In genomic region chr1:234208351-234208750, GRCh38 we compare ENCODE assay signal across 18 cellular contexts.
DNase-seq lines count a peak whose midpoint lies in the region; ATAC-seq, FAIRE-seq and TF ChIP-seq lines count a peak whose summit lies in the region.
"Had no signal": no experiment of that assay in that cellular context is flagged by ENCODE, and none has a peak within 500 bp of the region (broad histone marks: within the 10 kb centered on the region; RNA-seq: fewer than 3 reads in every experiment).

No MANE protein-coding gene starts in this region.

- ATAC-seq in A549 (peak in 1 of 2 experiments; percentile 75; a peak in 3 of 6 replicates), RWPE2 (ENCODE audit: low read depth) (no peak), foreskin keratinocyte (peak; percentile 6), HG03342 (IDR thresholded peaks at IDR 0.05; ENCODE audit: unreplicated experiment) (no peak), GM21515 (IDR thresholded peaks at IDR 0.05; ENCODE audit: unreplicated experiment) (no peak)

- H2AK5ac ChIP-seq in H9 (ENCODE audit: insufficient read length, low read length): no peak overlapping the region

- H3K9me3 Mint-ChIP-seq in H9: peaks cover 12 to 17% of the 10 kb centered on the region in 2 experiments

- CTCF ChIA-PET in A549 (lab: Yijun Ruan, JAX): interaction anchor here (1.1 to 2.6 kb wide), 4 partner anchors 94 to 768 kb away, joined by 3 to 15 read pairs (median 4); no protein-coding TSS in a partner anchor

- TF ChIP-seq CTCF in A549 (IDR thresholded peaks at IDR 0.05) (no peak), H9 (conservative IDR thresholded peaks at IDR 0.05) (no peak), RWPE2 (IDR thresholded peaks at IDR 0.05; ENCODE audit: poor library complexity, severe bottlenecking) (no peak), foreskin keratinocyte (conservative IDR thresholded peaks at IDR 0.05) (no peak)

- H3K4ac ChIP-seq in H9 (ENCODE audit: low read depth, low read length): no peak overlapping the region

- TF ChIP-seq RAD21 in A549 (conservative IDR thresholded peaks at IDR 0.05 in 1 of 2, IDR thresholded peaks at IDR 0.05 in 1 of 2): no peak

- H3K9ac ChIP-seq in H9 (ENCODE audit: extremely low read depth, insufficient read length, low read length): no peak overlapping the region

- DNase-seq in A549 (ENCODE audit: low read depth in 1 of 2, low spot score in 1 of 2) (no peak), H9 (peak; percentile 4), RWPE2 (ENCODE audit: low spot score) (no peak), foreskin keratinocyte (no peak), LoVo (ENCODE audit: low spot score) (no peak)
- no peak for DNase-seq in central memory CD4-positive, alpha-beta T cell
- DNase-seq: BE2C; C1 segment of cervical spinal cord; CD4-positive, CD25-positive, alpha-beta regulatory T cell; CD8-positive, alpha-beta memory T cell; COR-L47; DMS79; GDM1; GOT3; H7 had no signal

- no peak overlapping the region for H4K5ac ChIP-seq in H9 (ENCODE audit: insufficient read length, low read depth, low read length)

- H2BK15ac ChIP-seq in H9 (ENCODE audit: low read depth, low read length): no peak overlapping the region

- H3K14ac ChIP-seq in H9 (ENCODE audit: insufficient read depth, low read length): no peak overlapping the region

- H2BK5ac ChIP-seq in H9 (ENCODE audit: insufficient read length, low read length): no peak overlapping the region

- H3K23me2 ChIP-seq in H9 (ENCODE audit: insufficient read length, low read depth, low read length, poor library complexity, severe bottlenecking): no peaks in the 10 kb centered on the region

- peaks cover 3 to 13% (median 9%) of the 10 kb centered on the region in 3 experiments; a peak in 5 of 7 replicates for H3K36me3 Mint-ChIP-seq in H9 (ENCODE audit: insufficient read depth in 1 of 3, low read depth in 3 of 3)
- H3K36me3 Mint-ChIP-seq: CD4-positive, CD25-positive, alpha-beta regulatory T cell; CD8-positive, alpha-beta memory T cell had no signal

- H2BK120ac ChIP-seq in H9 (ENCODE audit: low read depth, low read length, poor library complexity, severe bottlenecking): no peak overlapping the region

- H3K9me3 ChIP-seq in A549: peaks cover 23% of the 10 kb centered on the region
- H3K9me3 ChIP-seq in H9 (ENCODE audit: control insufficient read depth, low read depth, low read length): no peaks in the 10 kb centered on the region
- H3K9me3 ChIP-seq in RWPE2 (ENCODE audit: severe bottlenecking): no peaks in the 10 kb centered on the region
- H3K9me3 ChIP-seq: BE2C had no signal

- no peak overlapping the region for H3K56ac ChIP-seq in H9 (ENCODE audit: insufficient read length, low read depth, low read length)

- peak overlapping the region; percentile 58 to 79; a peak in 5 of 6 replicates for H3K27ac ChIP-seq in A549
- no peak overlapping the region for H3K27ac ChIP-seq in H9 (ENCODE audit: insufficient read length, low read depth, low read length)
- peak overlapping the region; percentile 24 for H3K27ac ChIP-seq in RWPE2 (ENCODE audit: poor library complexity, severe bottlenecking)
- H3K27ac ChIP-seq in foreskin keratinocyte: peak overlapping the region; percentile 0

- POLR2A ChIA-PET in A549 (lab: Yijun Ruan, JAX): interaction anchor here (0.9 kb wide), 1 partner anchor 717 kb away, joined by 6 read pairs; no protein-coding TSS in a partner anchor

- TF ChIP-seq EP300 in A549 (IDR thresholded peaks at IDR 0.05): no peak

- H3K23ac ChIP-seq in H9 (ENCODE audit: insufficient read length, low read depth, low read length): no peak overlapping the region

- FAIRE-seq in A549 (lab: Jason Lieb, UNC): no peak
- FAIRE-seq: D721Med had no signal

- peaks cover 29% of the 10 kb centered on the region for H3K4me1 ChIP-seq in A549
- H3K4me1 ChIP-seq in H9 (ENCODE audit: insufficient read depth, low read length): no peaks in the 10 kb centered on the region
- H3K4me1 ChIP-seq in RWPE2 (ENCODE audit: insufficient read depth, poor library complexity, severe bottlenecking): peaks cover 7% of the 10 kb centered on the region
- H3K4me1 ChIP-seq in foreskin keratinocyte: peaks cover 24% of the 10 kb centered on the region
- H3K4me1 ChIP-seq: BE2C had no signal

- H3T11ph ChIP-seq in H9 (ENCODE audit: low read length): no peak overlapping the region

- TF ChIP-seq POLR2A in A549 (IDR thresholded peaks at IDR 0.05; ENCODE audit: low read length): no peak

- no peak overlapping the region for H3K4me3 ChIP-seq in A549
- H3K4me3 ChIP-seq in RWPE2 (ENCODE audit: severe bottlenecking): no peak overlapping the region

- peaks cover 21% of the 10 kb centered on the region for H3K27me3 Mint-ChIP-seq in H9 (ENCODE audit: low read depth)

- H2BK12ac ChIP-seq in H9 (ENCODE audit: insufficient read length, low read depth, low read length): no peak overlapping the region

- H3K4me3 Mint-ChIP-seq in H9: no peak overlapping the region
- H3K4me3 Mint-ChIP-seq: CD4-positive, CD25-positive, alpha-beta regulatory T cell; CD8-positive, alpha-beta memory T cell had no signal

- H3K27ac Mint-ChIP-seq in H9: no peak overlapping the region
- H3K27ac Mint-ChIP-seq: CD4-positive, CD25-positive, alpha-beta regulatory T cell; CD8-positive, alpha-beta memory T cell had no signal

- no peaks in the 10 kb centered on the region for H4K20me1 ChIP-seq in H9 (ENCODE audit: control insufficient read depth, insufficient read depth, insufficient read length)

- no peak overlapping the region for H4K91ac ChIP-seq in H9 (ENCODE audit: insufficient read length, low read depth, low read length)

- no peaks in the 10 kb centered on the region for H3K36me3 ChIP-seq in RWPE2 (ENCODE audit: low read depth)
- H3K36me3 ChIP-seq: BE2C had no signal

- peak overlapping the region; percentile 17; the same call in 1 of the 3 replicates for H3K4me2 ChIP-seq in A549
- H3K4me2 ChIP-seq in H9 (ENCODE audit: insufficient read depth, insufficient read length, low read length): no peak overlapping the region

- H4K8ac ChIP-seq in H9 (replicated peaks; ENCODE audit: insufficient read length, low read depth, low read length): no peak overlapping the region

- peaks cover 3 to 4% of the 10 kb centered on the region in 2 experiments; a peak in 3 of 4 replicates for H3K4me1 Mint-ChIP-seq in H9

- WGBS in A549 (ENCODE audit: missing lambda C conversion rate): 49% methylated on average over 3 of the region's 3 CpGs
- no CpG with 5 or more reads among the region's 3 CpGs for WGBS in H9 (ENCODE audit: extremely low coverage, insufficient read length, low lambda C conversion rate)

- no peak overlapping the region for H3K18ac ChIP-seq in H9 (ENCODE audit: insufficient read length, low read depth, low read length)

- H3K79me1 ChIP-seq in H9 (ENCODE audit: insufficient read depth, low read depth, low read length, poor library complexity, severe bottlenecking): no peaks in the 10 kb centered on the region

- no peak overlapping the region for H2AFZ ChIP-seq in H9 (ENCODE audit: low read length)

- H3K79me2 ChIP-seq in H9 (ENCODE audit: insufficient read depth, low read length): no peaks in the 10 kb centered on the region

- no peak overlapping the region for H2BK20ac ChIP-seq in H9 (ENCODE audit: low read depth, low read length, poor library complexity, severe bottlenecking)

- H3K27me3 ChIP-seq in H9 (ENCODE audit: insufficient read depth, low read length) (no peaks in the 10 kb centered on the region), RWPE2 (ENCODE audit: insufficient read depth, poor library complexity, severe bottlenecking) (no peaks in the 10 kb centered on the region), foreskin keratinocyte (no peaks in the 10 kb centered on the region)

TF ChIP-seq in A549, 52 proteins besides CTCF, POLR2A, EP300 and RAD21:
- TF ChIP-seq CBX8 (IDR thresholded peaks at IDR 0.05): no peak
- TF ChIP-seq ATOH8 (CRISPR knock-in tag; IDR thresholded peaks at IDR 0.05; ENCODE audit: low read depth): no peak
- TF ChIP-seq TP53 (CRISPR knock-in tag; IDR thresholded peaks at IDR 0.05): no peak
- TF ChIP-seq MAX (IDR thresholded peaks at IDR 0.05): no peak
- TF ChIP-seq HDAC2 (IDR thresholded peaks at IDR 0.05): no peak
- no peak for TF ChIP-seq JUN (IDR thresholded peaks at IDR 0.05)
- no peak for TF ChIP-seq EHMT2 (IDR thresholded peaks at IDR 0.05; ENCODE audit: low read depth)
- no peak for TF ChIP-seq KDM1A (IDR thresholded peaks at IDR 0.05; ENCODE audit: low read depth)
- TF ChIP-seq MAZ (IDR thresholded peaks at IDR 0.05; ENCODE audit: borderline replicate concordance, low read depth, low read length): no peak
- TF ChIP-seq ELK1 (IDR thresholded peaks at IDR 0.05; ENCODE audit: low read depth, low read length): no peak
- TF ChIP-seq CBX2 (IDR thresholded peaks at IDR 0.05; ENCODE audit: borderline replicate concordance, low read depth): no peak
TF ChIP-seq in A549: peak in this region for 0.
